22 cellular contexts compared by ENCODE assay signal in genomic region chr6:45275358-45275757, GRCh38. TPM values are rescaled to one million over a fixed set of nuclear protein-coding genes. Genes with fewer than 3 reads are reported as not detected.
A peak's percentile ranks its signal among the peaks of the same experiment; 100 is the strongest.
DNase-seq lines count a peak whose midpoint lies in the region; ATAC-seq, FAIRE-seq and TF ChIP-seq lines count a peak whose summit lies in the region.
"Had no signal": no experiment of that assay in that cellular context is flagged by ENCODE, and none has a peak within 500 bp of the region (broad histone marks: within the 10 kb centered on the region; RNA-seq: fewer than 3 reads in every experiment).

No MANE protein-coding gene starts in this region.

- H3K4me1 Mint-ChIP-seq in stimulated activated memory B cell treated with anti-CD40 and anti-IgM and Interleukin-4, amounts not matched to agents 10 μg/mL and 1 μg/mL and 100 μg/mL, for 72 hours: no peaks in the 10 kb centered on the region
- H3K4me1 Mint-ChIP-seq: B cell had no signal

- no peak for ATAC-seq in stimulated activated memory B cell treated with anti-CD40 and anti-IgM and Interleukin-4, amounts not matched to agents 10 μg/mL and 1 μg/mL and 100 μg/mL, for 72 hours
- no peak for ATAC-seq in GM21360 (IDR thresholded peaks at IDR 0.05; ENCODE audit: unreplicated experiment)
- ATAC-seq: A549; CD8-positive, alpha-beta T cell; GM12878 had no signal

- no peak overlapping the region for H3K27ac Mint-ChIP-seq in stimulated activated memory B cell treated with anti-CD40 and anti-IgM and Interleukin-4, amounts not matched to agents 10 μg/mL and 1 μg/mL and 100 μg/mL, for 72 hours
- H3K27ac Mint-ChIP-seq: B cell; CD4-positive, alpha-beta T cell; CD8-positive, alpha-beta T cell had no signal

- WGBS in small intestine, 3 donors: 90 to 97% (median 92%) methylated on average over 1 of the region's 1 CpG

- FAIRE-seq in G401.6 (lab: Jason Lieb, UNC) (peak; percentile 44), small intestine (lab: Jason Lieb, UNC) (peak; percentile 44)
- FAIRE-seq: A549, D721Med, GM12878, GM12892, GM18507 had no signal

- H3K27me3 Mint-ChIP-seq in stimulated activated memory B cell treated with anti-CD40 and anti-IgM and Interleukin-4, amounts not matched to agents 10 μg/mL and 1 μg/mL and 100 μg/mL, for 72 hours: no peaks in the 10 kb centered on the region
- H3K27me3 Mint-ChIP-seq: B cell; CD4-positive, alpha-beta T cell had no signal

- TF ChIP-seq RAD21 in neural cell (conservative IDR thresholded peaks at IDR 0.05): no peak

- no peak overlapping the region for H3K4me2 ChIP-seq in neural cell (ENCODE audit: low read length)
- H3K4me2 ChIP-seq: A549; BLaER1 treated with 17β-estradiol and CSF1 and Interleukin-3, amounts not matched to agents 10 nM and 100 nM had no signal

- peak; percentile 92 for TF ChIP-seq EP300 in neural cell (conservative IDR thresholded peaks at IDR 0.05; ENCODE audit: poor library complexity, severe bottlenecking)

- H3K9me3 ChIP-seq in neural cell (ENCODE audit: low read length): peaks cover 1% of the 10 kb centered on the region
- H3K9me3 ChIP-seq in small intestine (ENCODE audit: control insufficient read depth, low read depth): no peaks in the 10 kb centered on the region
- H3K9me3 ChIP-seq: A549, Caco-2 had no signal

- H3K27me3 ChIP-seq in neural cell (ENCODE audit: insufficient read depth, low read depth, low read length): no peaks in the 10 kb centered on the region
- peaks cover 0 to 1% of the 10 kb centered on the region in 2 donors for H3K27me3 ChIP-seq in small intestine (ENCODE audit: control insufficient read depth in 2 of 2, insufficient read depth in 2 of 2, low read length in 2 of 2)
- H3K27me3 ChIP-seq: BLaER1 treated with 17β-estradiol and CSF1 and Interleukin-3, amounts not matched to agents 10 nM and 100 nM had no signal

- H4K20me1 ChIP-seq in neural cell (ENCODE audit: insufficient read depth): no peaks in the 10 kb centered on the region
- H4K20me1 ChIP-seq: BLaER1 treated with 17β-estradiol and CSF1 and Interleukin-3, amounts not matched to agents 10 nM and 100 nM had no signal

- peaks cover 50% of the 10 kb centered on the region for H3K36me3 Mint-ChIP-seq in stimulated activated memory B cell treated with anti-CD40 and anti-IgM and Interleukin-4, amounts not matched to agents 10 μg/mL and 1 μg/mL and 100 μg/mL, for 72 hours

- no peak overlapping the region for H3K4me3 Mint-ChIP-seq in stimulated activated memory B cell treated with anti-CD40 and anti-IgM and Interleukin-4, amounts not matched to agents 10 μg/mL and 1 μg/mL and 100 μg/mL, for 72 hours
- H3K4me3 Mint-ChIP-seq: B cell; CD4-positive, alpha-beta T cell; CD8-positive, alpha-beta T cell had no signal

- no peaks in the 10 kb centered on the region for H3K4me1 ChIP-seq in small intestine (ENCODE audit: control insufficient read depth in 2 of 2, insufficient read depth in 1 of 2, low read depth in 1 of 2, low read length in 1 of 2)
- H3K4me1 ChIP-seq: A549; BLaER1 treated with 17β-estradiol and CSF1 and Interleukin-3, amounts not matched to agents 10 nM and 100 nM; Caco-2 had no signal

- H2AFZ ChIP-seq in neural cell (ENCODE audit: low read depth, low read length): no peak overlapping the region

- no peak for TF ChIP-seq CTCF in neural cell (IDR thresholded peaks at IDR 0.05; ENCODE audit: poor library complexity, severe bottlenecking)

- no peaks in the 10 kb centered on the region for H3K9me2 ChIP-seq in neural cell (ENCODE audit: insufficient read depth, low read length)

- H3K4me3 ChIP-seq in neural cell (ENCODE audit: low read length) (no peak overlapping the region), small intestine (ENCODE audit: low read depth in 1 of 2, low read length in 2 of 2) (no peak overlapping the region)
- H3K4me3 ChIP-seq: A549; BLaER1 treated with 17β-estradiol and CSF1 and Interleukin-3, amounts not matched to agents 10 nM and 100 nM; GM12878 had no signal

- H3K79me2 ChIP-seq in neural cell (replicated peaks; ENCODE audit: insufficient read depth, low read length): no peaks in the 10 kb centered on the region

- no peak overlapping the region for H3K9ac ChIP-seq in neural cell (ENCODE audit: low read length)
- H3K9ac ChIP-seq: BLaER1 treated with 17β-estradiol and CSF1 and Interleukin-3, amounts not matched to agents 10 nM and 100 nM had no signal

- DNase-seq in small intestine: no peak
- DNase-seq in NCI-H69 (lab: John Stamatoyannopoulos, UW): no peak
- DNase-seq: 8988T; AML-193; Caco-2; Calu3; CD4-positive, alpha-beta T cell; CD8-positive, alpha-beta T cell; DMS79 treated with DMSO at 0.1 percent for 48 hours; GDM1 had no signal

- H3K36me3 ChIP-seq in neural cell (ENCODE audit: insufficient read depth, low read length) (no peaks in the 10 kb centered on the region), small intestine (ENCODE audit: control insufficient read depth in 2 of 2, insufficient read depth in 2 of 2, low read length in 2 of 2) (no peaks in the 10 kb centered on the region)

- H3K9me3 Mint-ChIP-seq in stimulated activated memory B cell treated with anti-CD40 and anti-IgM and Interleukin-4, amounts not matched to agents 10 μg/mL and 1 μg/mL and 100 μg/mL, for 72 hours: peaks cover 5% of the 10 kb centered on the region

- no peak overlapping the region for H3K27ac ChIP-seq in neural cell (ENCODE audit: low read length)
- no peak overlapping the region for H3K27ac ChIP-seq in small intestine (ENCODE audit: low read depth in 1 of 2, low read length in 1 of 2)
- H3K27ac ChIP-seq: A549; BLaER1 treated with 17β-estradiol and CSF1 and Interleukin-3, amounts not matched to agents 10 nM and 100 nM; C4-2B had no signal

- no peaks in the 10 kb centered on the region for H3F3A ChIP-seq in neural cell (ENCODE audit: insufficient read depth, low read length, poor library complexity, severe bottlenecking)

TF ChIP-seq in neural cell, 6 proteins besides CTCF, POLR2A, EP300 and RAD21:
- TF ChIP-seq REST (IDR thresholded peaks at IDR 0.05; ENCODE audit: borderline replicate concordance) (peak; percentile 93), EZH2 (IDR thresholded peaks at IDR 0.05; ENCODE audit: borderline replicate concordance, insufficient read depth, low read length, poor library complexity, severe bottlenecking) (no peak), POLR2AphosphoS5 (IDR thresholded peaks at IDR 0.05) (no peak)

RNA-seq across cellular contexts. Expression of gene RUNX2, which starts 52.8 kb away (rescaled TPM):
- polyA plus RNA-seq in neural cell (0.46 TPM in 1 of 2 replicates, not detected in the other), small intestine (1 to 10 TPM in 1 of 3 donors, under 1 TPM in 2; under 0.01 to 1.1 (median 0.81) TPM)
- not detected in 2 replicates for polyA minus RNA-seq in neural cell
